ENCODE assay signal across 8 cellular contexts in genomic region chr10:98134431-98135221, GRCh38. TPM values are rescaled to one million over a fixed set of nuclear protein-coding genes. Genes with fewer than 3 reads are reported as not detected.
DNase-seq lines count a peak whose midpoint lies in the region; ATAC-seq and TF ChIP-seq lines count a peak whose summit lies in the region.

TSS of gene R3HCC1L (plus strand) at chr10:98134657. CDS start at chr10:98208115, 73,458 bp downstream.

- peak within 1 kb of the TSS; percentile 83 to 88 (median 88) for H3K4me3 ChIP-seq in right lobe of liver

- no peaks in the 10 kb centered on the region for H3K9me3 ChIP-seq in right lobe of liver

- H3K27ac ChIP-seq in right lobe of liver: peak within 1 kb of the TSS; percentile 90 to 97 (median 90)

- 1% methylated on average over 25 of the region's 64 CpGs for WGBS in right lobe of liver (ENCODE audit: insufficient coverage, low coverage, low lambda C conversion rate, missing lambda C conversion rate)

- no peaks in the 10 kb centered on the region for H3K36me3 ChIP-seq in right lobe of liver

- H3K27me3 ChIP-seq in right lobe of liver: no peaks in the 10 kb centered on the region

- intact Hi-C loops in right lobe of liver (cut with DNase I): no loop called here

- H3K4me1 ChIP-seq in right lobe of liver: peaks cover 0 to 10% (median 2%) of the 10 kb centered on the region in 4 donors

- TF ChIP-seq CTCF in right lobe of liver (IDR thresholded peaks at IDR 0.05): no peak

- peak; percentile 94 for TF ChIP-seq POLR2A in right lobe of liver (IDR thresholded peaks at IDR 0.05)

- peak; percentile 96 for DNase-seq in CD1c-positive myeloid dendritic cell (ENCODE audit: extremely low spot score)
- peak; percentile 69 for DNase-seq in NCI-H748 treated with DMSO at 0.1 percent for 48 hours (lab: John Stamatoyannopoulos, UW)
- DNase-seq in activated CD4-positive, alpha-beta T cell treated with anti-CD3 and anti-CD28 coated beads, Interleukin-2, amount 50 U/mL, for 48 hours: peak; percentile 94 to 96
- peak; percentile 70 to 82 for DNase-seq in dermis microvascular lymphatic vessel endothelial cell (ENCODE audit: low read depth in 2 of 2)
- DNase-seq in right lobe of liver: peak; percentile 93 to 94 (median 93)
- peak; percentile 95 for DNase-seq in stimulated activated CD4-positive, alpha-beta T cell treated with anti-CD3 and anti-CD28 coated beads, Interleukin-4, amount 100 ng/mL, for 24 hours

- ATAC-seq in GM19372 (IDR thresholded peaks at IDR 0.05; ENCODE audit: low read depth, unreplicated experiment): peak; percentile 79
- ATAC-seq in HG03521 (IDR thresholded peaks at IDR 0.05; ENCODE audit: unreplicated experiment): peak; percentile 91
- peak; percentile 97 to 98 (median 98) for ATAC-seq in right lobe of liver

RNA-seq across cellular contexts. Expression of gene R3HCC1L, which starts in this region (rescaled TPM):
- 8.1 and 10.5 TPM in 2 replicates for total RNA-seq in dermis microvascular lymphatic vessel endothelial cell
- total RNA-seq in right lobe of liver: 1 to 10 TPM; 5.0 to 6.5 (median 5.5) TPM

Comparison
In these comparisons a context has a peak if more than half of its experiments do, and no peak if none do; other contexts are left out.
1. Peak in every context shown above with its lines: DNase-seq, ATAC-seq, H3K4me3 ChIP-seq and H3K27ac ChIP-seq.